In genomic region chr20:22502731-22503191, GRCh38 we compare ENCODE assay signal across 30 cellular contexts.
DNase-seq lines count a peak whose midpoint lies in the region; ATAC-seq and TF ChIP-seq lines count a peak whose summit lies in the region.
"Had no signal": no experiment of that assay in that cellular context is flagged by ENCODE, and none has a peak within 500 bp of the region (broad histone marks: within the 10 kb centered on the region; RNA-seq: fewer than 3 reads in every experiment).

No MANE protein-coding gene starts in this region.

- H3K27me3 Mint-ChIP-seq in effector memory CD8-positive, alpha-beta T cell: no peaks in the 10 kb centered on the region
- H3K27me3 Mint-ChIP-seq: activated naive CD8-positive, alpha-beta T cell had no signal

- no peak for ATAC-seq in effector memory CD8-positive, alpha-beta T cell (replicated peaks)
- ATAC-seq: HCT116; heart left ventricle; lower lobe of right lung; natural killer cell; stimulated activated naive B cell treated with anti-CD40 and anti-IgM and Interleukin-4, amounts not matched to agents 10 μg/mL and 1 μg/mL and 100 μg/mL, for 72 hours had no signal

- WGBS in transverse colon (ENCODE audit: low coverage in 1 of 2), 2 donors: 40 to 51% methylated on average over 4 to 10 of the region's 10 CpGs

- DNase-seq in DMS53 (lab: John Stamatoyannopoulos, UW) (peak; percentile 44), DMS53 treated with DMSO at 0.1 percent for 48 hours (lab: John Stamatoyannopoulos, UW; ENCODE audit: unreplicated experiment) (no peak), SHP77 treated with DMSO at 0.1 percent for 48 hours (lab: John Stamatoyannopoulos, UW) (peak; percentile 92), left kidney (ENCODE audit: low read depth, low spot score) (peak; percentile 75), transverse colon (peak; percentile 63), globus pallidus (ENCODE audit: low spot score) (no peak), SIG-M5 (lab: John Stamatoyannopoulos, UW) (no peak)
- no peak for DNase-seq in effector memory CD8-positive, alpha-beta T cell
- DNase-seq: activated CD4-positive, alpha-beta T cell treated with anti-CD3 and anti-CD28 coated beads for 48 hours; activated CD8-positive, alpha-beta memory T cell treated with anti-CD3 and anti-CD28 coated beads for 24 hours; activated T-cell treated with anti-CD3 and anti-CD28 coated beads for 4 hours; aorta; effector CD4-positive, alpha-beta T cell; heart left ventricle; kidney; lower lobe of right lung; natural killer cell; NCI-H1092; NCI-H187 treated with DMSO at 0.1 percent for 48 hours; NCI-H2171; NCI-H510A; stimulated activated naive B cell treated with anti-CD40 and anti-IgM and Interleukin-4, amounts not matched to agents 10 μg/mL and 1 μg/mL and 100 μg/mL, for 72 hours; substantia nigra had no signal

- TF ChIP-seq EP300 in transverse colon (IDR thresholded peaks at IDR 0.05; ENCODE audit: low read depth): no peak

- H3K9me3 Mint-ChIP-seq in effector memory CD8-positive, alpha-beta T cell: peaks cover 4 to 17% of the 10 kb centered on the region in 2 donors
- H3K9me3 Mint-ChIP-seq: natural killer cell had no signal

- no peaks in the 10 kb centered on the region for H3K36me3 ChIP-seq in transverse colon
- H3K36me3 ChIP-seq: BLaER1 treated with 17β-estradiol and CSF1 and Interleukin-3, amounts not matched to agents 10 nM and 100 nM; heart left ventricle; lower lobe of right lung; upper lobe of left lung had no signal

- peak overlapping the region in 3 of 4 donors; percentile 4 to 75 (median 64) for H3K27ac ChIP-seq in transverse colon
- H3K27ac ChIP-seq: 22Rv1; BLaER1 treated with 17β-estradiol and CSF1 and Interleukin-3, amounts not matched to agents 10 nM and 100 nM; epithelial cell of prostate; heart left ventricle; lower lobe of right lung; skin epidermis; upper lobe of left lung had no signal

- no peak overlapping the region for H3K4me3 ChIP-seq in transverse colon
- H3K4me3 ChIP-seq: BLaER1 treated with 17β-estradiol and CSF1 and Interleukin-3, amounts not matched to agents 10 nM and 100 nM; heart left ventricle; lower lobe of right lung; skin epidermis; upper lobe of left lung had no signal

- TF ChIP-seq POLR2A in transverse colon (IDR thresholded peaks at IDR 0.05): no peak

- H3K4me1 Mint-ChIP-seq in effector memory CD8-positive, alpha-beta T cell (ENCODE audit: low read depth in 2 of 2): no peaks in the 10 kb centered on the region
- H3K4me1 Mint-ChIP-seq: natural killer cell; stimulated activated naive B cell treated with anti-CD40 and anti-IgM and Interleukin-4, amounts not matched to agents 10 μg/mL and 1 μg/mL and 100 μg/mL, for 72 hours had no signal

- no peaks in the 10 kb centered on the region for H3K9me3 ChIP-seq in transverse colon
- H3K9me3 ChIP-seq: heart left ventricle, lower lobe of right lung, upper lobe of left lung had no signal

- intact Hi-C loops in transverse colon (cut with DNase I; ENCODE audit: low total_unique reads): no loop called here

- no peak for TF ChIP-seq CTCF in transverse colon (IDR thresholded peaks at IDR 0.05)

- H3K4me1 ChIP-seq in transverse colon: peaks cover 0 to 10% (median 3%) of the 10 kb centered on the region in 4 donors
- H3K4me1 ChIP-seq: heart left ventricle, lower lobe of right lung, upper lobe of left lung had no signal

- H3K4me3 Mint-ChIP-seq in effector memory CD8-positive, alpha-beta T cell: no peak overlapping the region
- H3K4me3 Mint-ChIP-seq: activated naive CD8-positive, alpha-beta T cell; natural killer cell; stimulated activated naive B cell treated with anti-CD40 and anti-IgM and Interleukin-4, amounts not matched to agents 10 μg/mL and 1 μg/mL and 100 μg/mL, for 72 hours had no signal

- no peaks in the 10 kb centered on the region for H3K36me3 Mint-ChIP-seq in effector memory CD8-positive, alpha-beta T cell (ENCODE audit: insufficient read depth)
- H3K36me3 Mint-ChIP-seq: activated naive CD8-positive, alpha-beta T cell; natural killer cell; stimulated activated naive B cell treated with anti-CD40 and anti-IgM and Interleukin-4, amounts not matched to agents 10 μg/mL and 1 μg/mL and 100 μg/mL, for 72 hours had no signal

- no peaks in the 10 kb centered on the region for H3K27me3 ChIP-seq in transverse colon
- H3K27me3 ChIP-seq: BLaER1 treated with 17β-estradiol and CSF1 and Interleukin-3, amounts not matched to agents 10 nM and 100 nM; upper lobe of left lung had no signal

- H3K27ac Mint-ChIP-seq in effector memory CD8-positive, alpha-beta T cell: no peak overlapping the region
- H3K27ac Mint-ChIP-seq: activated naive CD8-positive, alpha-beta T cell; natural killer cell; stimulated activated naive B cell treated with anti-CD40 and anti-IgM and Interleukin-4, amounts not matched to agents 10 μg/mL and 1 μg/mL and 100 μg/mL, for 72 hours had no signal

- in situ Hi-C loops in transverse colon (cut with MboI; ENCODE audit: low pct_ligation_motif_present in 1 of 4, low pct_unique_long_range_greater_than_20kb in 1 of 4, low sequenced_read_pairs in 3 of 4): no loop called here

Comparison
In these comparisons a context has a peak if more than half of its experiments do, and no peak if none do; other contexts are left out.
1. DNase-seq: peak in DMS53 (single experiment), SHP77 treated with DMSO at 0.1 percent for 48 hours (single experiment), left kidney (single experiment) and transverse colon (single experiment); none in DMS53 treated with DMSO at 0.1 percent for 48 hours (single experiment), globus pallidus (single experiment), effector memory CD8-positive, alpha-beta T cell (0 of 3) and SIG-M5 (single experiment).